In genomic region chr7:100483728-100484635, GRCh38 we compare ENCODE assay signal across 8 cellular contexts. TPM values are rescaled to one million over a fixed set of nuclear protein-coding genes. Genes with fewer than 3 reads are reported as not detected.
DNase-seq lines count a peak whose midpoint lies in the region; ATAC-seq and TF ChIP-seq lines count a peak whose summit lies in the region.

Gene NYAP1 (plus strand): TSS chr7:100483927. CDS start chr7:100485312, 1,385 bp downstream.

- H3K79me2 ChIP-seq in ACC112 (ENCODE audit: control insufficient read depth, insufficient read depth, low read length, unreplicated experiment): peaks cover 5% of the 10 kb centered on the region

- H3K4me1 ChIP-seq in ACC112 (ENCODE audit: control insufficient read depth, insufficient read depth, low read length, unreplicated experiment): peaks cover 24% of the 10 kb centered on the region

- peak within 1 kb of the TSS; percentile 44; the same call in 1 of the 2 replicates for H3K27ac ChIP-seq in ACC112 (ENCODE audit: low read depth, low read length)
- H3K27ac ChIP-seq in VCaP: peak within 1 kb of the TSS; percentile 97

- H3K4me3 ChIP-seq in ACC112 (ENCODE audit: low read depth, low read length) (peak within 1 kb of the TSS; percentile 81), LNCaP clone FGC (ENCODE audit: low read depth, low read length) (peak within 1 kb of the TSS; percentile 38), choroid plexus epithelial cell (ENCODE audit: low read depth, low read length) (peak within 1 kb of the TSS; percentile 56)

- intact Hi-C loops in left colon (cut with DNase I, micrococcal nuclease): no loop called here

- TF ChIP-seq CTCF in LNCaP clone FGC (IDR thresholded peaks at IDR 0.05; ENCODE audit: control insufficient read depth, extremely low read depth, insufficient read depth): no peak
- TF ChIP-seq CTCF in VCaP (conservative IDR thresholded peaks at IDR 0.05): no peak
- TF ChIP-seq CTCF in choroid plexus epithelial cell (conservative IDR thresholded peaks at IDR 0.05; ENCODE audit: low read depth, low read length): no peak

- peak within 1 kb of the TSS; percentile 91 for H2AFZ ChIP-seq in ACC112 (ENCODE audit: low read length, unreplicated experiment)

- DNase-seq in LNCaP clone FGC (ENCODE audit: low read depth) (no peak), choroid plexus epithelial cell (ENCODE audit: low read depth) (peak; percentile 50), left colon (peak; percentile 66 to 73)
- peak; percentile 30 for DNase-seq in stimulated activated CD4-positive, alpha-beta T cell treated with anti-CD3 and anti-CD28 coated beads, Interleukin-4, amount 100 ng/mL, for 24 hours

- peak; percentile 24 for ATAC-seq in GM19025 (IDR thresholded peaks at IDR 0.05; ENCODE audit: low read depth, unreplicated experiment)
- ATAC-seq in left colon: peak; percentile 49
- ATAC-seq in GM21717 (IDR thresholded peaks at IDR 0.05; ENCODE audit: unreplicated experiment): no peak

- H3K27me3 ChIP-seq in ACC112 (ENCODE audit: insufficient read depth, low read length): no peaks in the 10 kb centered on the region

- H3K36me3 ChIP-seq in ACC112 (ENCODE audit: insufficient read depth, low read length): no peaks in the 10 kb centered on the region

RNA-seq across cellular contexts. Expression of gene NYAP1, which starts in this region (rescaled TPM):
- under 1 TPM; 0.27 to 0.47 TPM for total RNA-seq in left colon

Comparison
In these comparisons a context has a peak if more than half of its experiments do, and no peak if none do; other contexts are left out.
1. Peak in DNase-seq and ATAC-seq in left colon; RNA of the gene not detected or under 1 TPM.